Comparison of ENCODE assay signal across 19 cellular contexts in genomic region chr1:157678721-157679120, GRCh38. TPM values are rescaled to one million over a fixed set of nuclear protein-coding genes. Genes with fewer than 3 reads are reported as not detected.
DNase-seq lines count a peak whose midpoint lies in the region; ATAC-seq and TF ChIP-seq lines count a peak whose summit lies in the region.
"Had no signal": no experiment of that assay in that cellular context is flagged by ENCODE, and none has a peak within 500 bp of the region (broad histone marks: within the 10 kb centered on the region; RNA-seq: fewer than 3 reads in every experiment).

No MANE protein-coding gene starts in this region.

- no peak for ATAC-seq in GM21528 (IDR thresholded peaks at IDR 0.05; ENCODE audit: low FRiP score, unreplicated experiment)
- ATAC-seq: CD8-positive, alpha-beta T cell; GM23338; K562 had no signal

- no peaks in the 10 kb centered on the region for H3K4me1 ChIP-seq in breast epithelium
- H3K4me1 ChIP-seq: BLaER1 had no signal

- H3K27ac ChIP-seq in breast epithelium (no peak overlapping the region), RWPE1 (no peak overlapping the region)
- H3K27ac ChIP-seq: BLaER1 had no signal

- H3K36me3 ChIP-seq in breast epithelium = no peaks in the 10 kb centered on the region
- H3K36me3 ChIP-seq: BLaER1 had no signal

- no peaks in the 10 kb centered on the region for H3K27me3 ChIP-seq in breast epithelium
- H3K27me3 ChIP-seq: BLaER1 had no signal

- DNase-seq in MCF 10A (ENCODE audit: unreplicated experiment) = peak; percentile 55
- DNase-seq in breast epithelium (ENCODE audit: low spot score in 2 of 2) = no peak
- DNase-seq in RWPE1 (ENCODE audit: low spot score) = peak; percentile 7
- peak; percentile 39 for DNase-seq in epithelial cell of esophagus (ENCODE audit: low read depth)
- DNase-seq in renal cortical epithelial cell (ENCODE audit: low read depth) = peak; percentile 34
- DNase-seq in GM10266 (ENCODE audit: extremely low spot score) = no peak
- no peak for DNase-seq in NOMO-1 treated with dmso at 0.1 percent for 144 hours (lab: John Stamatoyannopoulos, UW; ENCODE audit: unreplicated experiment)
- DNase-seq: 8988T; CD8-positive, alpha-beta T cell; DMS153; DND-41; HCEC 1CT; IMR-90 had no signal

- no peak for TF ChIP-seq POLR2A in breast epithelium (IDR thresholded peaks at IDR 0.05)

- TF ChIP-seq CTCF in MCF 10A (IDR thresholded peaks at IDR 0.05; ENCODE audit: unreplicated experiment) (no peak), breast epithelium (IDR thresholded peaks at IDR 0.05) (no peak), RWPE1 (conservative IDR thresholded peaks at IDR 0.05; ENCODE audit: low read depth) (no peak), epithelial cell of esophagus (IDR thresholded peaks at IDR 0.05; ENCODE audit: insufficient read depth, low read depth, low read length, missing control alignments) (no peak), GM10266 (IDR thresholded peaks at IDR 0.05; ENCODE audit: control insufficient read depth, insufficient read depth, low read depth, missing control alignments) (no peak)

- H3K4me3 ChIP-seq in breast epithelium (no peak overlapping the region), epithelial cell of esophagus (ENCODE audit: low read length) (no peak overlapping the region)
- H3K4me3 ChIP-seq: BLaER1, GM23338, K562 had no signal

- intact Hi-C loops in MCF 10A (cut with micrococcal nuclease) = no loop called here
- intact Hi-C loops in breast epithelium (cut with DNase I; ENCODE audit: low total_unique reads) = no loop called here

- H3K4me1 Mint-ChIP-seq in MCF 10A (ENCODE audit: insufficient read depth, unreplicated experiment) = peaks cover 6% of the 10 kb centered on the region
- H3K4me1 Mint-ChIP-seq: CD14-positive monocyte, GM23338 had no signal

- H3K36me3 Mint-ChIP-seq in MCF 10A (ENCODE audit: insufficient read depth, unreplicated experiment) = no peaks in the 10 kb centered on the region
- H3K36me3 Mint-ChIP-seq: CD14-positive monocyte had no signal

- POLR2A ChIA-PET in MCF 10A (lab: Yijun Ruan, JAX) = no interaction called here
- POLR2A ChIA-PET in RWPE1 (lab: Yijun Ruan, JAX; ENCODE audit: low non-redundant PET) = no interaction called here

- CTCF ChIA-PET in MCF 10A (lab: Yijun Ruan, JAX) (interaction anchor here (0.6 kb wide), 1 partner anchor 42 kb away, joined by 3 read pairs; no protein-coding TSS in a partner anchor), RWPE1 (lab: Yijun Ruan, JAX) (no interaction called here)

- no peak overlapping the region for H3K27ac Mint-ChIP-seq in MCF 10A (ENCODE audit: low read depth, unreplicated experiment)
- H3K27ac Mint-ChIP-seq: CD14-positive monocyte; CD8-positive, alpha-beta T cell had no signal

- no peaks in the 10 kb centered on the region for H3K9me3 Mint-ChIP-seq in MCF 10A (ENCODE audit: unreplicated experiment)
- H3K9me3 Mint-ChIP-seq: CD8-positive, alpha-beta T cell had no signal

- H3K4me3 Mint-ChIP-seq in MCF 10A (ENCODE audit: unreplicated experiment) = no peak overlapping the region
- H3K4me3 Mint-ChIP-seq: CD8-positive, alpha-beta T cell; GM23338 had no signal

- peaks cover 0 to 5% of the 10 kb centered on the region in 2 donors for H3K9me3 ChIP-seq in breast epithelium

- BruUV-seq in MCF 10A (replicated peaks; lab: Mats Ljungman, UMichigan) = no TSS peak

- H3K27me3 Mint-ChIP-seq in MCF 10A (ENCODE audit: insufficient read depth, unreplicated experiment) = peaks cover 7% of the 10 kb centered on the region

RNA-seq across cellular contexts. Expression of gene FCRL3, which starts 21.8 kb away (rescaled TPM):
- total RNA-seq in MCF 10A (2022) (not detected in 2 replicates), breast epithelium (under 1 TPM in 2 of 3 donors, not detected in 1; 0.15 to 0.16 TPM), renal cortical epithelial cell (not detected in 2 replicates)
- total RNA-seq: A673, GM23338, IMR-90, K562 had no signal

Comparison
In these comparisons a context has a peak if more than half of its experiments do, and no peak if none do; other contexts are left out.
1. DNase-seq: peak in MCF 10A (single experiment), RWPE1 (single experiment), epithelial cell of esophagus (single experiment) and renal cortical epithelial cell (single experiment); none in breast epithelium (0 of 2), GM10266 (single experiment) and NOMO-1 treated with dmso at 0.1 percent for 144 hours (single experiment).